8 cellular contexts compared by ENCODE assay signal in genomic region chr18:46915800-46916550, GRCh38. TPM values are rescaled to one million over a fixed set of nuclear protein-coding genes. Genes with fewer than 3 reads are reported as not detected.
DNase-seq lines count a peak whose midpoint lies in the region; TF ChIP-seq lines count a peak whose summit lies in the region.

No MANE protein-coding gene starts in this region.

- H3K4me1 ChIP-seq in SJSA1 (replicated peaks) (peaks cover 14% of the 10 kb centered on the region), smooth muscle cell (ENCODE audit: low read depth) (peaks cover 19% of the 10 kb centered on the region)

- peaks cover 54% of the 10 kb centered on the region for H3K79me2 ChIP-seq in smooth muscle cell (ENCODE audit: low read depth)

- H3K4me3 ChIP-seq in SJSA1, result peak overlapping the region; percentile 98
- peak overlapping the region; percentile 94 for H3K4me3 ChIP-seq in smooth muscle cell

- no peaks in the 10 kb centered on the region for H3F3A ChIP-seq in smooth muscle cell (ENCODE audit: low read depth)

- peaks cover 51% of the 10 kb centered on the region for H4K20me1 ChIP-seq in smooth muscle cell (ENCODE audit: low read depth)

- WGBS in smooth muscle cell (ENCODE audit: low lambda C conversion rate), result 19% methylated on average over 12 of the region's 12 CpGs

- no peaks in the 10 kb centered on the region for H3K27me3 ChIP-seq in SJSA1 (replicated peaks)
- H3K27me3 ChIP-seq in smooth muscle cell (ENCODE audit: low read depth), result no peaks in the 10 kb centered on the region

- H3K27ac ChIP-seq in SJSA1 (no peak overlapping the region), smooth muscle cell (ENCODE audit: low read depth) (peak overlapping the region; percentile 46)

- H3K4me2 ChIP-seq in smooth muscle cell, result peak overlapping the region; percentile 94

- peaks cover 6% of the 10 kb centered on the region for H3K36me3 ChIP-seq in SJSA1
- H3K36me3 ChIP-seq in smooth muscle cell (ENCODE audit: low read depth), result no peaks in the 10 kb centered on the region

- in situ Hi-C loops in KBM-7 (cut with MboI; ENCODE audit: low pct_unique_long_range_greater_than_20kb, low sequenced_read_pairs), result no loop called here

- peak overlapping the region; percentile 76 for H2AFZ ChIP-seq in smooth muscle cell (ENCODE audit: low read depth)

- H3K9me3 ChIP-seq in SJSA1 (replicated peaks) (peaks cover 6% of the 10 kb centered on the region; the same call in 1 of the 2 replicates), smooth muscle cell (replicated peaks; ENCODE audit: low read depth) (no peaks in the 10 kb centered on the region)

- H3K9ac ChIP-seq in smooth muscle cell (ENCODE audit: low read depth), result peak overlapping the region; percentile 53

- TF ChIP-seq CTCF in smooth muscle cell (IDR thresholded peaks at IDR 0.05; ENCODE audit: borderline replicate concordance, insufficient read depth, poor library complexity, severe bottlenecking), result no peak

- DNase-seq in NCI-H1105 treated with DMSO at 0.1 percent for 48 hours (lab: John Stamatoyannopoulos, UW), result peak; percentile 29
- DNase-seq in NCI-H1105 (lab: John Stamatoyannopoulos, UW), result no peak
- no peak for DNase-seq in SJSA1 (ENCODE audit: low read depth in 1 of 2, low spot score in 2 of 2)
- peak; percentile 4 for DNase-seq in globus pallidus (ENCODE audit: low spot score)
- no peak for DNase-seq in smooth muscle cell (lab: John Stamatoyannopoulos, UW; ENCODE audit: unreplicated experiment)
- no peak for DNase-seq in KBM-7
- no peak for DNase-seq in RPMI8226
- DNase-seq in NCI-H187 (lab: John Stamatoyannopoulos, UW), result no peak

RNA-seq across cellular contexts. Expression of gene PIAS2, which starts 1.3 kb away (rescaled TPM):
- total RNA-seq in SJSA1 (2014; rRNA removed; shearing (Covaris generic)), result 13.8 and 16.9 TPM in 2 replicates
- total RNA-seq in smooth muscle cell, result 22.0 and 26.6 TPM in 2 replicates
- polyA plus RNA-seq in smooth muscle cell, result 15.7 and 22.8 TPM in 2 replicates

RNA-seq across cellular contexts. Expression of gene KATNAL2, which starts 1.4 kb away (rescaled TPM):
- total RNA-seq in SJSA1 (2014; rRNA removed; shearing (Covaris generic)), result 0.18 and 0.56 TPM in 2 replicates
- 0.31 and 2.5 TPM in 2 replicates for total RNA-seq in smooth muscle cell
- 2.1 and 2.5 TPM in 2 replicates for polyA plus RNA-seq in smooth muscle cell

Comparison
In these comparisons a context has a peak if more than half of its experiments do, and no peak if none do; other contexts are left out.
1. DNase-seq: peak in NCI-H1105 treated with DMSO at 0.1 percent for 48 hours (single experiment) and globus pallidus (single experiment); none in NCI-H1105 (single experiment), SJSA1 (0 of 2), smooth muscle cell (single experiment), KBM-7 (single experiment), RPMI8226 (single experiment) and NCI-H187 (0 of 2).